Comparison of ENCODE assay signal across 25 cellular contexts in the genomic region with DNA sequence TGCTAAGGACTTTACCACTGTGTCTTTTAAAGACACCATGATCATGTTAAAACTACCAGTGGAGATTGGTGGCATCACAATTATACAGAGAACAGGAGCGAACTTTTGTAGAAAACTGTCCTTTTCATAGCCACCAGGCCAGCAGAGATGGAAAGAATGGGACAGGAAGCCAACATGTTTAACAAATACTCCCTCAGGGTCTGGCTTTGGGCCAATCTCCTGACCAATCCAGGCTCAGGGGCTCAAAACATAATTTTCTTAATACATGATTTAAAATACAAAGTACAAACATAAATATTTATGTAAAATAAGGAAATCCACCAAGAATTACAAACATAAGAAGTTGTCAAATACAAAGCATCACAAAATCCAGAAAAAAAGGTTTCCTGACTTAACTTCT.
A peak's percentile ranks its signal among the peaks of the same experiment; 100 is the strongest.
DNase-seq lines count a peak whose midpoint lies in the region; TF ChIP-seq lines count a peak whose summit lies in the region.
"Had no signal": no experiment of that assay in that cellular context is flagged by ENCODE, and none has a peak within 500 bp of the region (broad histone marks: within the 10 kb centered on the region; RNA-seq: fewer than 3 reads in every experiment).

No MANE protein-coding gene starts in this region.

- CTCF ChIA-PET in mammary epithelial cell (lab: Charles Lee; ENCODE audit: low non-redundant PET): no interaction called here

- no peak overlapping the region for H3K4me3 ChIP-seq in MG63
- H3K4me3 ChIP-seq in mammary epithelial cell (replicated peaks in 1 of 3; ENCODE audit: insufficient read depth in 1 of 3, low read depth in 2 of 3, low read length in 3 of 3): no peak overlapping the region
- H3K4me3 ChIP-seq: PC-9 had no signal

- no peaks in the 10 kb centered on the region for H3K79me2 ChIP-seq in mammary epithelial cell (ENCODE audit: insufficient read depth, low read length)

- WGBS in mammary epithelial cell (ENCODE audit: low coverage, missing lambda C conversion rate): 50% methylated on average over 1 of the region's 1 CpG

- no peak overlapping the region for H3K9ac ChIP-seq in mammary epithelial cell (ENCODE audit: insufficient read depth, low read length)

- H3K36me3 ChIP-seq in MG63 (no peaks in the 10 kb centered on the region), mammary epithelial cell (ENCODE audit: insufficient read depth, low read length) (no peaks in the 10 kb centered on the region)

- no peaks in the 10 kb centered on the region for H4K20me1 ChIP-seq in mammary epithelial cell (ENCODE audit: insufficient read depth, low read length)

- peak overlapping the region; percentile 79 for H3K4me2 ChIP-seq in mammary epithelial cell (ENCODE audit: insufficient read depth, low read depth, low read length)
- H3K4me2 ChIP-seq: PC-9 had no signal

- DNase-seq in Daoy (ENCODE audit: low read depth): peak; percentile 41
- DNase-seq in MG63: peak; percentile 30
- DNase-seq in mammary epithelial cell: peak; percentile 16
- DNase-seq in foreskin melanocyte: peak; percentile 11
- no peak for DNase-seq in AG20443 (ENCODE audit: low spot score)
- no peak for DNase-seq in amygdala (lab: John Stamatoyannopoulos, UW)
- DNase-seq in globus pallidus (ENCODE audit: low spot score): no peak
- DNase-seq in activated T-cell treated with anti-CD3 and anti-CD28 coated beads, Interleukin-2, amount 50 U/mL, for 1 hour: no peak
- DNase-seq: activated CD4-positive, alpha-beta T cell treated with anti-CD3 and anti-CD28 coated beads for 48 hours; activated effector memory CD4-positive, alpha-beta T cell treated with anti-CD3 and anti-CD28 coated beads, Interleukin-2, amount 50 U/mL, for 16 hours; activated T-cell treated with anti-CD3 and anti-CD28 coated beads, Interleukin-2, amount 50 U/mL, for 24 hours; aorta; C1 segment of cervical spinal cord; Caco-2; central memory CD4-positive, alpha-beta T cell; DMS53; NCI-H1105 treated with DMSO at 0.1 percent for 48 hours; NCI-H187 treated with DMSO at 0.1 percent for 48 hours; NCI-H226; NCI-H526 treated with DMSO at 0.1 percent for 48 hours; nephron progenitor cell; PC-9; Right ventricle myocardium superior; substantia nigra; trophoblast cell had no signal

- H3K9me3 ChIP-seq in MG63: peaks cover 15% of the 10 kb centered on the region
- H3K9me3 ChIP-seq in mammary epithelial cell (replicated peaks; ENCODE audit: insufficient read depth, low read length): no peaks in the 10 kb centered on the region
- H3K9me3 ChIP-seq: Caco-2 had no signal

- H3K27me3 ChIP-seq in MG63: no peaks in the 10 kb centered on the region
- no peaks in the 10 kb centered on the region for H3K27me3 ChIP-seq in mammary epithelial cell (ENCODE audit: insufficient read depth, low read length)

- in situ Hi-C loops in mammary epithelial cell (cut with MboI; ENCODE audit: low sequenced_read_pairs in 2 of 2): no loop called here

- H2AFZ ChIP-seq in mammary epithelial cell (ENCODE audit: low read depth, low read length): no peak overlapping the region
- H2AFZ ChIP-seq: PC-9 had no signal

- peaks cover 19% of the 10 kb centered on the region for H3K4me1 ChIP-seq in mammary epithelial cell (ENCODE audit: insufficient read depth, low read length)
- H3K4me1 ChIP-seq: Caco-2 had no signal

- intact Hi-C loops in mammary epithelial cell (cut with micrococcal nuclease): no loop called here

- dilution Hi-C loops in mammary epithelial cell (cut with HindIII; ENCODE audit: low sequenced_read_pairs): no loop called here

- BruUV-seq in mammary epithelial cell (replicated peaks; lab: Mats Ljungman, UMichigan): no TSS peak

- TF ChIP-seq CTCF in mammary epithelial cell (conservative IDR thresholded peaks at IDR 0.05 in 1 of 2, IDR thresholded peaks at IDR 0.05 in 1 of 2; ENCODE audit: extremely low read depth in 1 of 2, insufficient read depth in 1 of 2, low read depth in 1 of 2, low read length in 2 of 2): no peak

- peak overlapping the region; percentile 40 for H3K27ac ChIP-seq in mammary epithelial cell (ENCODE audit: insufficient read depth, low read depth, low read length)
- H3K27ac ChIP-seq: PC-9 had no signal

Comparison
In these comparisons a context has a peak if more than half of its experiments do, and no peak if none do; other contexts are left out.
1. DNase-seq: peak in Daoy (single experiment), MG63 (single experiment), mammary epithelial cell (single experiment) and foreskin melanocyte (single experiment); none in AG20443 (single experiment), amygdala (0 of 56), globus pallidus (single experiment) and activated T-cell treated with anti-CD3 and anti-CD28 coated beads, Interleukin-2, amount 50 U/mL, for 1 hour (single experiment).